In the genomic region with DNA sequence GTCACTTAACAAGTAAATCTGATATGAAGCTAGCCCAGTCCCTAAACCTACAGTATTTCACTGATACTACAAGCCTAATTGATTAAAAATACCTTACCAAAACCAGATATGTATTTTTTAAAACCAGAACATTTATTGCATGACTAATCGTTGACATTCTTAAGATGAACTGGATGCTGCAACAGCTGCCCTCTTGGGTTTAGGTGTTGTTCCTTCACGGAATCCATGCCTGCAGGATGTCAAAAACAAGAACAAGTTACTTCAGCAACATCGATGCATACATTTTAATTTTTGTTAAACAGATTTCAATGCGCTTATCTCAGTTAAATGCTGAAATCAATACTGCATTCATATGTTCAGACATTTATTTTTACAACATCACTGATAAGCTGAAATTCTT, we compare ENCODE assay signal across 11 cellular contexts. TPM values are rescaled to one million over a fixed set of nuclear protein-coding genes. Genes with fewer than 3 reads are reported as not detected.
DNase-seq lines count a peak whose midpoint lies in the region.
"Had no signal": no experiment of that assay in that cellular context is flagged by ENCODE, and none has a peak within 500 bp of the region (broad histone marks: within the 10 kb centered on the region; RNA-seq: fewer than 3 reads in every experiment).

No MANE protein-coding gene starts in this region.

- WGBS in mesodermal cell (ENCODE audit: insufficient coverage in 2 of 2), 2 experiments: 92 to 95% methylated on average over 4 of the region's 4 CpGs

- peak overlapping the region in 6 of 7 donors; percentile 3 to 98 (median 98) for H3K4me3 Mint-ChIP-seq in CD8-positive, alpha-beta memory T cell
- peak overlapping the region; percentile 99 for H3K4me3 Mint-ChIP-seq in activated naive CD8-positive, alpha-beta T cell

- no peak overlapping the region for H3K9ac ChIP-seq in HUES6 (ENCODE audit: low read length)

- peaks cover 11 to 79% (median 30%) of the 10 kb centered on the region in 3 donors for H3K36me3 Mint-ChIP-seq in CD8-positive, alpha-beta memory T cell
- peaks cover 51% of the 10 kb centered on the region for H3K36me3 Mint-ChIP-seq in activated naive CD8-positive, alpha-beta T cell

- peak overlapping the region; percentile 37 to 100 (median 98) for H3K27ac Mint-ChIP-seq in CD8-positive, alpha-beta memory T cell
- peak overlapping the region; percentile 100 for H3K27ac Mint-ChIP-seq in activated naive CD8-positive, alpha-beta T cell

- POLR2A ChIA-PET in CD8-positive, alpha-beta memory T cell (lab: Charles Lee): interaction anchor here (0.8 kb wide), 1 partner anchor 34 kb away, joined by 4 read pairs; the partner anchor contains the start of gene PRKAA1

- H3K4me1 Mint-ChIP-seq in CD8-positive, alpha-beta memory T cell: peaks cover 59 to 82% (median 68%) of the 10 kb centered on the region in 3 donors
- H3K4me1 Mint-ChIP-seq in activated naive CD8-positive, alpha-beta T cell (ENCODE audit: low read depth): peaks cover 63% of the 10 kb centered on the region

- H3K9me3 ChIP-seq in CD8-positive, alpha-beta memory T cell (ENCODE audit: low read length): no peaks in the 10 kb centered on the region
- H3K9me3 ChIP-seq in HUES6 (ENCODE audit: control insufficient read depth, insufficient read depth, low read depth, low read length) (no peaks in the 10 kb centered on the region), mesodermal cell (ENCODE audit: control insufficient read depth, low read length) (no peaks in the 10 kb centered on the region)
- H3K9me3 ChIP-seq: SJSA1, suprapubic skin had no signal

- no peak for DNase-seq in CD8-positive, alpha-beta memory T cell
- DNase-seq in NCI-H1092 (lab: John Stamatoyannopoulos, UW): no peak
- no peak for DNase-seq in GF-D8 (lab: John Stamatoyannopoulos, UW)
- no peak for DNase-seq in D341Med (ENCODE audit: low spot score)
- no peak for DNase-seq in AG08395 (ENCODE audit: low spot score)
- DNase-seq: NCI-H1694 had no signal

- peaks cover 0 to 2% of the 10 kb centered on the region in 2 donors for H3K27me3 Mint-ChIP-seq in CD8-positive, alpha-beta memory T cell
- no peaks in the 10 kb centered on the region for H3K27me3 Mint-ChIP-seq in activated naive CD8-positive, alpha-beta T cell

- H3K4me3 ChIP-seq in CD8-positive, alpha-beta memory T cell (ENCODE audit: low read length): no peak overlapping the region
- H3K4me3 ChIP-seq in HUES6 (ENCODE audit: low read depth, low read length) (peak overlapping the region; percentile 95), mesodermal cell (ENCODE audit: extremely low read depth, insufficient read depth, low read length, poor library complexity, severe bottlenecking) (peak overlapping the region; percentile 91)

- H3K36me3 ChIP-seq in CD8-positive, alpha-beta memory T cell (ENCODE audit: insufficient read depth, low read length): peaks cover 53% of the 10 kb centered on the region
- peaks cover 74% of the 10 kb centered on the region for H3K36me3 ChIP-seq in HUES6 (ENCODE audit: control insufficient read depth, insufficient read depth, low read length)
- H3K36me3 ChIP-seq in mesodermal cell (ENCODE audit: control insufficient read depth, insufficient read depth, low read length): peaks cover 71% of the 10 kb centered on the region

- H3K27me3 ChIP-seq in CD8-positive, alpha-beta memory T cell (ENCODE audit: insufficient read depth, low read length, poor library complexity, severe bottlenecking): no peaks in the 10 kb centered on the region
- no peaks in the 10 kb centered on the region for H3K27me3 ChIP-seq in HUES6 (ENCODE audit: control insufficient read depth, insufficient read depth, low read length)
- H3K27me3 ChIP-seq: SJSA1, suprapubic skin had no signal

- peaks cover 0 to 4% (median 0%) of the 10 kb centered on the region in 5 donors for H3K9me3 Mint-ChIP-seq in CD8-positive, alpha-beta memory T cell
- no peaks in the 10 kb centered on the region for H3K9me3 Mint-ChIP-seq in activated naive CD8-positive, alpha-beta T cell (ENCODE audit: low read depth)

- H3K4me1 ChIP-seq in CD8-positive, alpha-beta memory T cell (ENCODE audit: insufficient read depth, low read length): peaks cover 33% of the 10 kb centered on the region
- peaks cover 13% of the 10 kb centered on the region; the same call in 1 of the 2 replicates for H3K4me1 ChIP-seq in HUES6 (ENCODE audit: control insufficient read depth, insufficient read depth, low read length)
- H3K4me1 ChIP-seq in mesodermal cell (ENCODE audit: control insufficient read depth, insufficient read depth, low read length, poor library complexity, severe bottlenecking): peaks cover 26% of the 10 kb centered on the region

- no peak overlapping the region for H3K27ac ChIP-seq in CD8-positive, alpha-beta memory T cell (ENCODE audit: low read depth, low read length)
- H3K27ac ChIP-seq in HUES6 (ENCODE audit: low read depth, low read length) (no peak overlapping the region), mesodermal cell (ENCODE audit: low read depth, low read length, severe bottlenecking) (no peak overlapping the region)
- H3K27ac ChIP-seq: SJSA1, suprapubic skin had no signal

- CTCF ChIA-PET in CD8-positive, alpha-beta memory T cell (lab: Charles Lee): no interaction called here

RNA-seq across cellular contexts. Expression of gene RPL37, which starts 2.7 kb away (rescaled TPM):
- total RNA-seq in CD8-positive, alpha-beta memory T cell: 1,000 to 10,000 TPM; 1,652 to 1,731 TPM
- 1,994 TPM for polyA plus RNA-seq in CD8-positive, alpha-beta memory T cell
- 2,788 TPM for polyA plus RNA-seq in mesodermal cell (2013, experiment 1 of 2)
- 2,704 TPM for polyA plus RNA-seq in mesodermal cell (2013, experiment 2 of 2)

RNA-seq across cellular contexts. Expression of gene CARD6, which starts 8.8 kb away (rescaled TPM):
- total RNA-seq in CD8-positive, alpha-beta memory T cell: 1 to 10 TPM; 1.8 to 2.1 TPM
- polyA plus RNA-seq in CD8-positive, alpha-beta memory T cell: 2.3 TPM
- polyA plus RNA-seq in mesodermal cell (2013, experiment 1 of 2): 0.66 TPM
- polyA plus RNA-seq in mesodermal cell (2013, experiment 2 of 2): 0.46 TPM

RNA-seq across cellular contexts. Expression of gene PRKAA1, which starts 34.2 kb away (rescaled TPM):
- total RNA-seq in CD8-positive, alpha-beta memory T cell: 10 to 100 TPM; 73.3 to 79.4 TPM
- polyA plus RNA-seq in CD8-positive, alpha-beta memory T cell: 46.7 TPM
- polyA plus RNA-seq in mesodermal cell (2013, experiment 1 of 2): 25.4 TPM
- 32.0 TPM for polyA plus RNA-seq in mesodermal cell (2013, experiment 2 of 2)
